11 cellular contexts compared by ENCODE assay signal in genomic region chr2:6914829-6915228, GRCh38. TPM values are rescaled to one million over a fixed set of nuclear protein-coding genes. Genes with fewer than 3 reads are reported as not detected.
DNase-seq lines count a peak whose midpoint lies in the region; ATAC-seq and TF ChIP-seq lines count a peak whose summit lies in the region.
"Had no signal": no experiment of that assay in that cellular context is flagged by ENCODE, and none has a peak within 500 bp of the region (broad histone marks: within the 10 kb centered on the region; RNA-seq: fewer than 3 reads in every experiment).

No MANE protein-coding gene starts in this region.

- H3K9me3 ChIP-seq in GM23248 (ENCODE audit: low read depth) = no peaks in the 10 kb centered on the region
- no peaks in the 10 kb centered on the region for H3K9me3 ChIP-seq in uterus
- H3K9me3 ChIP-seq: testis had no signal

- in situ Hi-C loops in GM23248 (cut with MboI) = no loop called here

- TF ChIP-seq CTCF in MCF 10A (IDR thresholded peaks at IDR 0.05; ENCODE audit: unreplicated experiment) (no peak), uterus (IDR thresholded peaks at IDR 0.05) (no peak)

- no peaks in the 10 kb centered on the region for H4K20me1 ChIP-seq in GM23248 (ENCODE audit: insufficient read depth)

- WGBS in GM23248 (ENCODE audit: low coverage in 1 of 2, low lambda C conversion rate in 2 of 2, missing lambda C conversion rate in 2 of 2), 2 experiments = 79 to 87% methylated on average over 3 of the region's 3 CpGs

- no peak overlapping the region for H3K9ac ChIP-seq in GM23248
- H3K9ac ChIP-seq: KMS-11 had no signal

- no peaks in the 10 kb centered on the region for H3K36me3 Mint-ChIP-seq in MCF 10A (ENCODE audit: insufficient read depth, unreplicated experiment)
- peaks cover 0 to 4% (median 2%) of the 10 kb centered on the region in 3 donors for H3K36me3 Mint-ChIP-seq in naive thymus-derived CD8-positive, alpha-beta T cell

- no peaks in the 10 kb centered on the region for H3K9me3 Mint-ChIP-seq in MCF 10A (ENCODE audit: unreplicated experiment)
- H3K9me3 Mint-ChIP-seq in naive thymus-derived CD8-positive, alpha-beta T cell = peaks cover 0 to 3% (median 0%) of the 10 kb centered on the region in 9 donors

- no peaks in the 10 kb centered on the region for H3K9me2 ChIP-seq in GM23248 (ENCODE audit: insufficient read depth)

- POLR2A ChIA-PET in MCF 10A (lab: Yijun Ruan, JAX) = interaction anchor here (0.6 to 1.0 kb wide), 3 partner anchors 19 to 448 kb away, joined by 3 to 4 read pairs (median 3); no protein-coding TSS in a partner anchor
- POLR2A ChIA-PET in naive thymus-derived CD8-positive, alpha-beta T cell (lab: Charles Lee) = interaction anchor here (1.0 to 3.1 kb wide), 5 partner anchors 17 to 1767 kb away, joined by 3 to 15 read pairs (median 11); partner anchors contain the start of genes CMPK2, ID2 and RSAD2

- H3K4me3 Mint-ChIP-seq in MCF 10A (ENCODE audit: unreplicated experiment) = no peak overlapping the region
- H3K4me3 Mint-ChIP-seq in naive thymus-derived CD8-positive, alpha-beta T cell = peak overlapping the region; percentile 9 to 78 (median 60)

- BruUV-seq in MCF 10A (replicated peaks; lab: Mats Ljungman, UMichigan) = no TSS peak

- no peaks in the 10 kb centered on the region for H3K4me1 Mint-ChIP-seq in MCF 10A (ENCODE audit: insufficient read depth, unreplicated experiment)
- H3K4me1 Mint-ChIP-seq in naive thymus-derived CD8-positive, alpha-beta T cell = peaks cover 46 to 82% (median 77%) of the 10 kb centered on the region in 4 donors

- CTCF ChIA-PET in MCF 10A (lab: Yijun Ruan, JAX) = interaction anchor here (0.5 to 4.8 kb wide), 5 partner anchors 50 to 224 kb away, joined by 3 to 22 read pairs (median 3); no protein-coding TSS in a partner anchor

- H3K4me2 ChIP-seq in GM23248 (ENCODE audit: unreplicated experiment) = no peak overlapping the region
- H3K4me2 ChIP-seq: KMS-11 had no signal

- intact Hi-C loops in MCF 10A (cut with micrococcal nuclease) (no loop called here), uterus (cut with DNase I; ENCODE audit: low total_unique reads) (loop anchor here (10.0 kb wide), 1 partner anchor 120 kb away; no protein-coding TSS in a partner anchor)

- H3K27ac ChIP-seq in GM23248 = no peak overlapping the region
- no peak overlapping the region for H3K27ac ChIP-seq in uterus
- H3K27ac ChIP-seq: KMS-11, testis had no signal

- no peak for TF ChIP-seq POLR2A in uterus (IDR thresholded peaks at IDR 0.05)

- H3K4me3 ChIP-seq in GM23248 (no peak overlapping the region), uterus (no peak overlapping the region)
- H3K4me3 ChIP-seq: testis had no signal

- no peak overlapping the region for H2AFZ ChIP-seq in GM23248

- peaks cover 7% of the 10 kb centered on the region; the same call in 1 of the 2 replicates for H3F3A ChIP-seq in GM23248 (ENCODE audit: insufficient read depth)

- no peaks in the 10 kb centered on the region for H3K4me1 ChIP-seq in GM23248 (ENCODE audit: insufficient read depth)
- H3K4me1 ChIP-seq in uterus = peaks cover 0 to 8% of the 10 kb centered on the region in 2 donors
- H3K4me1 ChIP-seq: testis had no signal

- ATAC-seq in naive thymus-derived CD8-positive, alpha-beta T cell = no peak
- ATAC-seq in GM18502 (IDR thresholded peaks at IDR 0.05; ENCODE audit: poor library complexity, unreplicated experiment) = no peak
- no peak for ATAC-seq in GM19035 (IDR thresholded peaks at IDR 0.05; ENCODE audit: unreplicated experiment)

- H3K27me3 ChIP-seq in GM23248 (replicated peaks; ENCODE audit: insufficient read depth) (peaks cover 3% of the 10 kb centered on the region; the same call in 1 of the 2 replicates), uterus (no peaks in the 10 kb centered on the region)
- H3K27me3 ChIP-seq: testis had no signal

- H3K27me3 Mint-ChIP-seq in MCF 10A (ENCODE audit: insufficient read depth, unreplicated experiment) = peaks cover 12% of the 10 kb centered on the region
- H3K27me3 Mint-ChIP-seq in naive thymus-derived CD8-positive, alpha-beta T cell = no peaks in the 10 kb centered on the region

- H3K79me2 ChIP-seq in GM23248 (ENCODE audit: insufficient read depth) = no peaks in the 10 kb centered on the region

- H3K36me3 ChIP-seq in GM23248 (ENCODE audit: low read depth) (no peaks in the 10 kb centered on the region), uterus (no peaks in the 10 kb centered on the region)

- no peak overlapping the region for H3K27ac Mint-ChIP-seq in MCF 10A (ENCODE audit: low read depth, unreplicated experiment)
- H3K27ac Mint-ChIP-seq in naive thymus-derived CD8-positive, alpha-beta T cell = peak overlapping the region; percentile 56 to 92 (median 83)

- peak; percentile 54 for DNase-seq in GM23248
- peak; percentile 76 for DNase-seq in RKO (ENCODE audit: low spot score)
- peak; percentile 78 for DNase-seq in MCF 10A (ENCODE audit: unreplicated experiment)
- DNase-seq in naive thymus-derived CD8-positive, alpha-beta T cell = no peak
- no peak for DNase-seq in SHP77 treated with DMSO at 0.1 percent for 48 hours (lab: John Stamatoyannopoulos, UW)
- no peak for DNase-seq in uterus
- DNase-seq: glutamatergic neuron, testis had no signal

RNA-seq across cellular contexts. Expression of gene RNF144A, which starts 2.4 kb away (rescaled TPM):
- 3.5 and 5.7 TPM in 2 replicates for total RNA-seq in GM23248 (2014; rRNA removed; shearing (Covaris generic))
- polyA plus RNA-seq in GM23248 (2016; fragmentation: Nextera tagmentation; extraction: Ambion mirVana) = 0.60 and 0.67 TPM in 2 replicates
- total RNA-seq in MCF 10A (2022) (0.21 and 0.47 TPM in 2 replicates), uterus (100 to 1,000 TPM in 1 of 4 donors, 10 to 100 TPM in 3; 22.5 to 103 (median 63.0) TPM)
- total RNA-seq in naive thymus-derived CD8-positive, alpha-beta T cell = 10 to 100 TPM; 39.5 to 42.7 TPM
- 10 to 100 TPM; 10.3 to 15.5 (median 15.2) TPM for polyA plus RNA-seq in naive thymus-derived CD8-positive, alpha-beta T cell

RNA-seq across cellular contexts. Expression of gene RSAD2, which starts 37.3 kb away (rescaled TPM):
- total RNA-seq in GM23248 (2014; rRNA removed; shearing (Covaris generic)) = not detected in 2 replicates
- polyA plus RNA-seq in GM23248 (2016; fragmentation: Nextera tagmentation; extraction: Ambion mirVana) = not detected in 2 replicates
- total RNA-seq in MCF 10A (2022) (0.09 TPM in 1 of 2 replicates, not detected in the other), uterus (10 to 100 TPM in 2 of 4 donors, under 1 TPM in 2; 0.29 to 14.7 (median 6.3) TPM)
- total RNA-seq in naive thymus-derived CD8-positive, alpha-beta T cell = 1 to 10 TPM; 4.3 to 5.2 TPM
- 10 to 100 TPM in 1 of 3 donors, 1 to 10 TPM in 2; 4.0 to 11.1 (median 6.5) TPM for polyA plus RNA-seq in naive thymus-derived CD8-positive, alpha-beta T cell

RNA-seq across cellular contexts. Expression of gene CMPK2, which starts 49.1 kb away (rescaled TPM):
- total RNA-seq in GM23248 (2014; rRNA removed; shearing (Covaris generic)) = 0.13 TPM in 1 of 2 replicates, not detected in the other
- polyA plus RNA-seq in GM23248 (2016; fragmentation: Nextera tagmentation; extraction: Ambion mirVana) = 0.11 TPM in 1 of 2 replicates, not detected in the other
- total RNA-seq in MCF 10A (2022) = 0.40 TPM in 1 of 2 replicates, not detected in the other
- 1 to 10 TPM; 3.0 to 3.4 TPM for total RNA-seq in naive thymus-derived CD8-positive, alpha-beta T cell
- 1 to 10 TPM; 4.5 to 7.3 (median 4.6) TPM for polyA plus RNA-seq in naive thymus-derived CD8-positive, alpha-beta T cell
- 1 to 10 TPM; 2.9 to 9.7 (median 8.0) TPM for total RNA-seq in uterus

Comparison
In these comparisons a context has a peak if more than half of its experiments do, and no peak if none do; other contexts are left out.
1. DNase-seq: peak in GM23248 (single experiment), RKO (single experiment) and MCF 10A (single experiment); none in naive thymus-derived CD8-positive, alpha-beta T cell (0 of 10), SHP77 treated with DMSO at 0.1 percent for 48 hours (single experiment) and uterus (0 of 2).